In genomic region chr3:57234613-57235575, GRCh38 we compare ENCODE assay signal across 23 cellular contexts. TPM values are rescaled to one million over a fixed set of nuclear protein-coding genes. Genes with fewer than 3 reads are reported as not detected.
DNase-seq lines count a peak whose midpoint lies in the region; ATAC-seq and TF ChIP-seq lines count a peak whose summit lies in the region.
"Had no signal": no experiment of that assay in that cellular context is flagged by ENCODE, and none has a peak within 500 bp of the region (broad histone marks: within the 10 kb centered on the region; RNA-seq: fewer than 3 reads in every experiment).

No MANE protein-coding gene starts in this region.

- H3K9me3 ChIP-seq in prostate gland = no peaks in the 10 kb centered on the region
- H3K9me3 ChIP-seq: Caco-2, psoas muscle, tibial artery had no signal

- TF ChIP-seq POLR2A in prostate gland (IDR thresholded peaks at IDR 0.05) = no peak

- no peaks in the 10 kb centered on the region for H3K27me3 Mint-ChIP-seq in activated B cell treated with CpG ODN at 0.5 μM for 24 hours

- no peaks in the 10 kb centered on the region for H3K36me3 ChIP-seq in prostate gland

- intact Hi-C loops in activated B cell treated with CpG ODN at 0.5 μM for 24 hours (cut with micrococcal nuclease) = loop anchor here (1.0 to 2.0 kb wide), 2 partner anchors 8 to 362 kb away; partner anchors contain the start of genes APPL1 and ARF4
- intact Hi-C loops in prostate gland (cut with DNase I) = no loop called here

- POLR2A ChIA-PET in activated B cell treated with CpG ODN at 0.5 μM for 24 hours (lab: Charles Lee) = interaction anchor here (0.9 to 2.1 kb wide), 3 partner anchors 9 to 552 kb away, joined by 3 to 6 read pairs (median 3); partner anchors contain the start of genes PDE12 and TASOR

- H3K4me3 ChIP-seq in prostate gland = no peak overlapping the region
- H3K4me3 ChIP-seq: GM23338, hepatocyte, psoas muscle, tibial artery had no signal

- no peak overlapping the region for H3K27ac ChIP-seq in prostate gland
- H3K27ac ChIP-seq: hepatocyte, psoas muscle, tibial artery had no signal

- CTCF ChIA-PET in activated B cell treated with CpG ODN at 0.5 μM for 24 hours (lab: Charles Lee) = interaction anchor here (0.7 kb wide), 1 partner anchor 52 kb away, joined by 3 read pairs; no protein-coding TSS in a partner anchor

- peaks cover 52% of the 10 kb centered on the region for H3K4me1 Mint-ChIP-seq in activated B cell treated with CpG ODN at 0.5 μM for 24 hours
- H3K4me1 Mint-ChIP-seq: GM23338 had no signal

- 92% methylated on average over 13 of the region's 13 CpGs for WGBS in prostate gland

- peak overlapping the region; percentile 79 for H3K4me3 Mint-ChIP-seq in activated B cell treated with CpG ODN at 0.5 μM for 24 hours
- H3K4me3 Mint-ChIP-seq: GM23338; nephron; stimulated activated effector memory CD8-positive, alpha-beta T cell treated with anti-CD3 and anti-CD28 coated beads, Interleukin-12 subunit alpha, Interleukin-12 subunit beta, amount 100 ng/mL, for 72 hours had no signal

- peaks cover 33% of the 10 kb centered on the region for H3K36me3 Mint-ChIP-seq in activated B cell treated with CpG ODN at 0.5 μM for 24 hours (ENCODE audit: low read depth)

- peak; percentile 59 for ATAC-seq in GM19043 (IDR thresholded peaks at IDR 0.05; ENCODE audit: low read depth, unreplicated experiment)
- ATAC-seq in HG03103 (IDR thresholded peaks at IDR 0.05; ENCODE audit: low read depth, unreplicated experiment) = peak; percentile 51
- ATAC-seq in activated B cell treated with CpG ODN at 0.5 μM for 24 hours (ENCODE audit: low read depth) = peak; percentile 80
- ATAC-seq: GM23338; psoas muscle; stimulated activated effector memory CD8-positive, alpha-beta T cell treated with anti-CD3 and anti-CD28 coated beads, Interleukin-12 subunit alpha, Interleukin-12 subunit beta, amount 100 ng/mL, for 72 hours had no signal

- peak overlapping the region; percentile 95 for H3K27ac Mint-ChIP-seq in activated B cell treated with CpG ODN at 0.5 μM for 24 hours
- H3K27ac Mint-ChIP-seq: activated T-helper 2 cell treated with anti-CD3 and anti-CD28 coated beads, Interferon-gamma antibody, Interleukin-2, Interleukin-4, amounts not matched to agents 10 μg/mL and 5 μg/mL and 100 μg/mL, durations not matched to agents 14 hours and 24 hours and 36 hours; GM23338; nephron; stimulated activated effector memory CD8-positive, alpha-beta T cell treated with anti-CD3 and anti-CD28 coated beads, Interleukin-12 subunit alpha, Interleukin-12 subunit beta, amount 100 ng/mL, for 72 hours had no signal

- H3K9me3 Mint-ChIP-seq in activated B cell treated with CpG ODN at 0.5 μM for 24 hours = no peaks in the 10 kb centered on the region
- H3K9me3 Mint-ChIP-seq: activated T-helper 2 cell treated with anti-CD3 and anti-CD28 coated beads, Interferon-gamma antibody, Interleukin-2, Interleukin-4, amounts not matched to agents 10 μg/mL and 5 μg/mL and 100 μg/mL, durations not matched to agents 14 hours and 24 hours and 36 hours; GM23338; nephron; stimulated activated effector memory CD8-positive, alpha-beta T cell treated with anti-CD3 and anti-CD28 coated beads, Interleukin-12 subunit alpha, Interleukin-12 subunit beta, amount 100 ng/mL, for 72 hours had no signal

- no peak for TF ChIP-seq CTCF in GM10266 (IDR thresholded peaks at IDR 0.05; ENCODE audit: control insufficient read depth, insufficient read depth, low read depth, missing control alignments)
- no peak for TF ChIP-seq CTCF in activated B cell treated with CpG ODN at 0.5 μM for 24 hours (IDR thresholded peaks at IDR 0.05)
- no peak for TF ChIP-seq CTCF in prostate gland (IDR thresholded peaks at IDR 0.05)

- no peaks in the 10 kb centered on the region for H3K4me1 ChIP-seq in prostate gland (replicated peaks)
- H3K4me1 ChIP-seq: Caco-2 had no signal

- no peaks in the 10 kb centered on the region for H3K27me3 ChIP-seq in prostate gland (replicated peaks; ENCODE audit: insufficient read depth)
- H3K27me3 ChIP-seq: hepatocyte, tibial artery had no signal

- DNase-seq in GM10266 (ENCODE audit: extremely low spot score) = peak; percentile 44
- no peak for DNase-seq in activated B cell treated with CpG ODN at 0.5 μM for 24 hours
- DNase-seq in NCI-H526 (lab: John Stamatoyannopoulos, UW) = no peak
- no peak for DNase-seq in prostate gland (ENCODE audit: low spot score)
- no peak for DNase-seq in AG08395 (ENCODE audit: low spot score)
- no peak for DNase-seq in RKO (ENCODE audit: low spot score)
- DNase-seq: Caco-2; central memory CD4-positive, alpha-beta T cell; effector CD8-positive, alpha-beta T cell; NCI-H1694; NCI-H446; NK-92 treated with Interleukin-12 subunit alpha and Interleukin-12 subunit beta, amount 100 ng/mL, for 24 hours; psoas muscle; SHP77 treated with DMSO at 0.1 percent for 48 hours; T-helper 2 cell; tibial artery had no signal

RNA-seq across cellular contexts. Expression of gene APPL1, which starts 7.4 kb away (rescaled TPM):
- total RNA-seq in activated B cell treated with CpG ODN at 0.5 μM for 24 hours = 58.3 and 62.0 TPM in 2 replicates
- total RNA-seq in prostate gland = 10 to 100 TPM; 32.3 to 47.3 TPM

RNA-seq across cellular contexts. Expression of gene HESX1, which starts 35.1 kb away (rescaled TPM):
- total RNA-seq in activated B cell treated with CpG ODN at 0.5 μM for 24 hours (0.24 TPM in 1 of 2 replicates, not detected in the other), prostate gland (1 to 10 TPM in 1 of 2 donors, under 1 TPM in 1; 0.23 to 3.6 TPM)

RNA-seq across cellular contexts. Expression of gene ASB14, which starts 57.6 kb away (rescaled TPM):
- total RNA-seq in activated B cell treated with CpG ODN at 0.5 μM for 24 hours (not detected in 2 replicates), prostate gland (not detected)
- total RNA-seq: activated T-helper 2 cell treated with anti-CD3 and anti-CD28 coated beads, Interferon-gamma antibody, Interleukin-2, Interleukin-4, amounts not matched to agents 10 μg/mL and 5 μg/mL and 100 μg/mL, durations not matched to agents 14 hours and 24 hours and 36 hours; Caco-2; GM23338; hepatocyte had no signal
